ENCODE assay signal across 10 cellular contexts in the genomic region with DNA sequence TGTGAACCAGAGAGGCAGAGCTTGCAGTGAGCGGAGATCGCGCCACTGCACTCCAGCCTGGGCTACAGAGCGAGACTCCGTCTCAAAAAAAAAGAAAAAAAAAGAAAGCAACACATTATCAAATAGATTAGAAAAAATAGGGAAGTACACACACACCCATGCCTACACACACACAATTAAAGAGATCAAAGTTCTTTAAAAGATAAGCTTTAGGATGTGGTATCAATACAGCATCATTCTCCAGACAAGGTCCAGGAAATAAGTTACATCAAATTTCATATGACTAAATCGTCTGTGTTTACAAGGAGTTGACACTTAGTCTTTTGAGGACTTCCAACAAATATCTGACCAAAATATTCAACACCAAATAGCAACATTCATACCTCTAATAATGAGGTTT.
"Had no signal": no experiment of that assay in that cellular context is flagged by ENCODE, and none has a peak within 500 bp of the region (broad histone marks: within the 10 kb centered on the region; RNA-seq: fewer than 3 reads in every experiment).

No MANE protein-coding gene starts in this region.

- H3K4me3 Mint-ChIP-seq: HFFc6 had no signal

- H3K9me3 Mint-ChIP-seq: HFFc6 had no signal

- FAIRE-seq: HTR-8/SVneo, K562 had no signal

- H3K27ac Mint-ChIP-seq: HFFc6 had no signal

- H3K9me3 ChIP-seq: HAP-1 had no signal

- H3K4me1 ChIP-seq: HAP-1 had no signal

- ATAC-seq: HCT116, K562 had no signal

- H3K4me3 ChIP-seq: GM23248, HAP-1, K562 had no signal

- DNase-seq: GM23248, GOT3, H7, HFFc6, IMR-90, KG1 had no signal

- H3K27ac ChIP-seq: GM23248 had no signal
